Comparison of ENCODE assay signal across 1 cellular context in genomic region chr2:69438580-69438979, GRCh38.
TF ChIP-seq lines count a peak whose summit lies in the region.

No MANE protein-coding gene starts in this region.

TF ChIP-seq in HCT116, 20 proteins besides CTCF, POLR2A, EP300 and RAD21 (continued from another document):
- TF ChIP-seq REST (IDR thresholded peaks at IDR 0.05; ENCODE audit: low read depth), result no peak
- no peak for TF ChIP-seq ZBTB33 (IDR thresholded peaks at IDR 0.05; ENCODE audit: extremely low read depth, insufficient replicate concordance, low read length)
- TF ChIP-seq POLR2AphosphoS5 (IDR thresholded peaks at IDR 0.05; ENCODE audit: low read depth, low read length), result no peak
- no peak for TF ChIP-seq EZH2 (IDR thresholded peaks at IDR 0.05)
- no peak for TF ChIP-seq ZFX (IDR thresholded peaks at IDR 0.05)
